In the genomic region with DNA sequence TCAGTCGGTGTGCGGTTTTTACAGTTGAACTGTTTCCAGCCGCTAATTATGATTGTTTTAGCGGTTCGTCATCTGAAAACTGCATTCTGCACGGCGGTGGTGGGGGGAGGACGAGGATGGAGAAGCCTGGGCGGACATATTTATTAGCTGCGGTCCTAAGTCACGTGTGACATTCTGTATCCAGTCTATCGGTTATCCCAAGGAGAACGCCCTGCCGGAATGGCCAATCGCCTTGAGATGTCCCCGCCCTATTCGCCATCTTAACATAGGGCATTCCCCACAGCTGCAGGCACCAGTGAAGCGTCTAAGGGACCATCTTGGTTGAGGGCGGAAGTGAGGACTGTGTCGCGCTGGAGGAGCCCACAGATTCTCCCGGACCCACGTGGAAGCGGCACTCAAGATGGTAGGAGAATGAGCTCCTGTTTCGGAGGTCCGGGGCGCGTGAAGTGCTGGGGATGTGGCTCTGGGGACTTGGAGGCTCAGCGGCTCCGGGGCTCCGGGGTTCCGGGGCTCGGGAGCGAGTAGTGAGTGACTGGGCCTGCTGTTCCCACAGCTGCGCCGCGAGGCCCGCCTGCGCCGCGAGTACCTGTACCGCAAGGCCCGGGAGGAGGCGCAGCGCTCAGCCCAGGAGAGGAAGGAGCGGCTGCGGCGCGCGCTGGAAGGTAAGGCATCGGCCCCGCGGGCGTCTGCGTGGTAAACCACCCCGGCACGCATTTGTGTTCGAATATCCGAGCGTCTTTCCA, we compare ENCODE assay signal across 1 cellular context.
TF ChIP-seq lines count a peak whose summit lies in the region.

A gene with protein sequence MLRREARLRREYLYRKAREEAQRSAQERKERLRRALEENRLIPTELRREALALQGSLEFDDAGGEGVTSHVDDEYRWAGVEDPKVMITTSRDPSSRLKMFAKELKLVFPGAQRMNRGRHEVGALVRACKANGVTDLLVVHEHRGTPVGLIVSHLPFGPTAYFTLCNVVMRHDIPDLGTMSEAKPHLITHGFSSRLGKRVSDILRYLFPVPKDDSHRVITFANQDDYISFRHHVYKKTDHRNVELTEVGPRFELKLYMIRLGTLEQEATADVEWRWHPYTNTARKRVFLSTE (plus strand): TSS at position 365 of the 743 bp plus-strand sequence. CDS start 36 bp downstream, at position 401.

TF ChIP-seq in K562, 482 proteins besides CTCF, POLR2A, EP300 and RAD21 (continued from another document and continues in another):
- TF ChIP-seq ZNF57 (CRISPR knock-in tag; IDR thresholded peaks at IDR 0.05) (peak; percentile 68; the same call in 1 of the 2 replicates), ZC3H4 (CRISPR knock-in tag; IDR thresholded peaks at IDR 0.05; ENCODE audit: borderline replicate concordance) (no peak), NONO (IDR thresholded peaks at IDR 0.05; ENCODE audit: low read depth in 2 of 2, low read length in 1 of 2) (no peak), ARID2 (IDR thresholded peaks at IDR 0.05) (no peak), BHLHE40 (IDR thresholded peaks at IDR 0.05; ENCODE audit: low read length) (peak; percentile 95), CTBP1 (IDR thresholded peaks at IDR 0.05; ENCODE audit: borderline replicate concordance) (peak; percentile 92), ZNF124 (CRISPR knock-in tag; IDR thresholded peaks at IDR 0.05) (no peak), DMBX1 (CRISPR knock-in tag; IDR thresholded peaks at IDR 0.05; ENCODE audit: borderline replicate concordance) (peak; percentile 39; the same call in 1 of the 2 replicates), TAF15 (IDR thresholded peaks at IDR 0.05; ENCODE audit: low read depth, low read length) (no peak), NFIC (IDR thresholded peaks at IDR 0.05) (peak; percentile 38; the same call in 1 of the 2 replicates), ARNT (IDR thresholded peaks at IDR 0.05) (peak in 1 of 2 experiments; percentile 5; a peak in 1 of 4 replicates), NFRKB (IDR thresholded peaks at IDR 0.05; ENCODE audit: low read depth) (0 out of 2 replicates have a peak, but pooled peaks have one; percentile 76), KDM2B (CRISPR knock-in tag; IDR thresholded peaks at IDR 0.05) (no peak), CHD1 (IDR thresholded peaks at IDR 0.05; ENCODE audit: low read length) (no peak), SMARCA4 (IDR thresholded peaks at IDR 0.05) (no peak), HMGN3 (IDR thresholded peaks at IDR 0.05; ENCODE audit: borderline replicate concordance, extremely low read depth, insufficient read length, low read depth, low read length) (peak; percentile 48), MAFK (IDR thresholded peaks at IDR 0.05; ENCODE audit: low read length) (no peak), FOXJ3 (CRISPR knock-in tag; IDR thresholded peaks at IDR 0.05) (no peak), CHD2 (IDR thresholded peaks at IDR 0.05; ENCODE audit: low read depth, low read length) (no peak), NUFIP1 (IDR thresholded peaks at IDR 0.05; ENCODE audit: partially characterized antibody) (no peak), KLF16 (IDR thresholded peaks at IDR 0.05) (no peak), LARP7 (IDR thresholded peaks at IDR 0.05) (no peak), PURB (CRISPR knock-in tag; IDR thresholded peaks at IDR 0.05; ENCODE audit: low read depth) (no peak), TEAD4 (IDR thresholded peaks at IDR 0.05; ENCODE audit: low read length) (0 out of 2 replicates have a peak, but pooled peaks have one; percentile 27), TEAD4 (CRISPR knock-in tag; IDR thresholded peaks at IDR 0.05; ENCODE audit: borderline replicate concordance) (no peak), FOSL1 (tag; conservative IDR thresholded peaks at IDR 0.05) (no peak; the same call in 1 of the 2 replicates), PHB2 (IDR thresholded peaks at IDR 0.05; ENCODE audit: low read depth) (no peak), ZNF212 (CRISPR knock-in tag; IDR thresholded peaks at IDR 0.05) (no peak), ZNF780A (CRISPR knock-in tag; IDR thresholded peaks at IDR 0.05) (no peak), CXXC5 (CRISPR knock-in tag; IDR thresholded peaks at IDR 0.05) (peak; percentile 74; the same call in 1 of the 2 replicates), PHF8 (IDR thresholded peaks at IDR 0.05; ENCODE audit: borderline replicate concordance, low read length) (peak; percentile 80; the same call in 1 of the 2 replicates), HDGF (IDR thresholded peaks at IDR 0.05) (no peak), TAF1 (IDR thresholded peaks at IDR 0.05; ENCODE audit: control insufficient read depth, extremely low read depth, insufficient read depth, low read length, severe bottlenecking) (peak; percentile 55)
- TF ChIP-seq, protein P1, sequence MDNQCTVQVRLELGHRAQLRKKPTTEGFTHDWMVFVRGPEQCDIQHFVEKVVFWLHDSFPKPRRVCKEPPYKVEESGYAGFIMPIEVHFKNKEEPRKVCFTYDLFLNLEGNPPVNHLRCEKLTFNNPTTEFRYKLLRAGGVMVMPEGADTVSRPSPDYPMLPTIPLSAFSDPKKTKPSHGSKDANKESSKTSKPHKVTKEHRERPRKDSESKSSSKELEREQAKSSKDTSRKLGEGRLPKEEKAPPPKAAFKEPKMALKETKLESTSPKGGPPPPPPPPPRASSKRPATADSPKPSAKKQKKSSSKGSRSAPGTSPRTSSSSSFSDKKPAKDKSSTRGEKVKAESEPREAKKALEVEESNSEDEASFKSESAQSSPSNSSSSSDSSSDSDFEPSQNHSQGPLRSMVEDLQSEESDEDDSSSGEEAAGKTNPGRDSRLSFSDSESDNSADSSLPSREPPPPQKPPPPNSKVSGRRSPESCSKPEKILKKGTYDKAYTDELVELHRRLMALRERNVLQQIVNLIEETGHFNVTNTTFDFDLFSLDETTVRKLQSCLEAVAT (IDR thresholded peaks at IDR 0.05), result peak in 1 of 2 experiments; percentile 99; a peak in 2 of 4 replicates
- TF ChIP-seq, protein P2, sequence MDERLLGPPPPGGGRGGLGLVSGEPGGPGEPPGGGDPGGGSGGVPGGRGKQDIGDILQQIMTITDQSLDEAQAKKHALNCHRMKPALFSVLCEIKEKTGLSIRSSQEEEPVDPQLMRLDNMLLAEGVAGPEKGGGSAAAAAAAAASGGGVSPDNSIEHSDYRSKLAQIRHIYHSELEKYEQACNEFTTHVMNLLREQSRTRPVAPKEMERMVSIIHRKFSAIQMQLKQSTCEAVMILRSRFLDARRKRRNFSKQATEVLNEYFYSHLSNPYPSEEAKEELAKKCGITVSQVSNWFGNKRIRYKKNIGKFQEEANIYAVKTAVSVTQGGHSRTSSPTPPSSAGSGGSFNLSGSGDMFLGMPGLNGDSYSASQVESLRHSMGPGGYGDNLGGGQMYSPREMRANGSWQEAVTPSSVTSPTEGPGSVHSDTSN (CRISPR knock-in tag; IDR thresholded peaks at IDR 0.05; ENCODE audit: low read depth), result no peak
- TF ChIP-seq, protein P2 (tag; conservative IDR thresholded peaks at IDR 0.05; ENCODE audit: low read depth), result peak; percentile 61
- TF ChIP-seq, protein P3, sequence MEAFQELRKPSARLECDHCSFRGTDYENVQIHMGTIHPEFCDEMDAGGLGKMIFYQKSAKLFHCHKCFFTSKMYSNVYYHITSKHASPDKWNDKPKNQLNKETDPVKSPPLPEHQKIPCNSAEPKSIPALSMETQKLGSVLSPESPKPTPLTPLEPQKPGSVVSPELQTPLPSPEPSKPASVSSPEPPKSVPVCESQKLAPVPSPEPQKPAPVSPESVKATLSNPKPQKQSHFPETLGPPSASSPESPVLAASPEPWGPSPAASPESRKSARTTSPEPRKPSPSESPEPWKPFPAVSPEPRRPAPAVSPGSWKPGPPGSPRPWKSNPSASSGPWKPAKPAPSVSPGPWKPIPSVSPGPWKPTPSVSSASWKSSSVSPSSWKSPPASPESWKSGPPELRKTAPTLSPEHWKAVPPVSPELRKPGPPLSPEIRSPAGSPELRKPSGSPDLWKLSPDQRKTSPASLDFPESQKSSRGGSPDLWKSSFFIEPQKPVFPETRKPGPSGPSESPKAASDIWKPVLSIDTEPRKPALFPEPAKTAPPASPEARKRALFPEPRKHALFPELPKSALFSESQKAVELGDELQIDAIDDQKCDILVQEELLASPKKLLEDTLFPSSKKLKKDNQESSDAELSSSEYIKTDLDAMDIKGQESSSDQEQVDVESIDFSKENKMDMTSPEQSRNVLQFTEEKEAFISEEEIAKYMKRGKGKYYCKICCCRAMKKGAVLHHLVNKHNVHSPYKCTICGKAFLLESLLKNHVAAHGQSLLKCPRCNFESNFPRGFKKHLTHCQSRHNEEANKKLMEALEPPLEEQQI (IDR thresholded peaks at IDR 0.05), result no peak
- TF ChIP-seq, protein P4, sequence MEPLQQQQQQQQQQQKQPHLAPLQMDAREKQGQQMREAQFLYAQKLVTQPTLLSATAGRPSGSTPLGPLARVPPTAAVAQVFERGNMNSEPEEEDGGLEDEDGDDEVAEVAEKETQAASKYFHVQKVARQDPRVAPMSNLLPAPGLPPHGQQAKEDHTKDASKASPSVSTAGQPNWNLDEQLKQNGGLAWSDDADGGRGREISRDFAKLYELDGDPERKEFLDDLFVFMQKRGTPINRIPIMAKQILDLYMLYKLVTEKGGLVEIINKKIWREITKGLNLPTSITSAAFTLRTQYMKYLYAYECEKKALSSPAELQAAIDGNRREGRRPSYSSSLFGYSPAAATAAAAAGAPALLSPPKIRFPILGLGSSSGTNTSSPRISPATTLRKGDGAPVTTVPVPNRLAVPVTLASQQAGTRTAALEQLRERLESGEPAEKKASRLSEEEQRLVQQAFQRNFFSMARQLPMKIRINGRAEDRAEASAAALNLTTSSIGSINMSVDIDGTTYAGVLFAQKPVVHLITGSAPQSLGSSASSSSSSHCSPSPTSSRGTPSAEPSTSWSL (CRISPR knock-in tag; IDR thresholded peaks at IDR 0.05; ENCODE audit: borderline replicate concordance), result 0 out of 2 replicates have a peak, but pooled peaks have one; percentile 75
- TF ChIP-seq, protein P5, sequence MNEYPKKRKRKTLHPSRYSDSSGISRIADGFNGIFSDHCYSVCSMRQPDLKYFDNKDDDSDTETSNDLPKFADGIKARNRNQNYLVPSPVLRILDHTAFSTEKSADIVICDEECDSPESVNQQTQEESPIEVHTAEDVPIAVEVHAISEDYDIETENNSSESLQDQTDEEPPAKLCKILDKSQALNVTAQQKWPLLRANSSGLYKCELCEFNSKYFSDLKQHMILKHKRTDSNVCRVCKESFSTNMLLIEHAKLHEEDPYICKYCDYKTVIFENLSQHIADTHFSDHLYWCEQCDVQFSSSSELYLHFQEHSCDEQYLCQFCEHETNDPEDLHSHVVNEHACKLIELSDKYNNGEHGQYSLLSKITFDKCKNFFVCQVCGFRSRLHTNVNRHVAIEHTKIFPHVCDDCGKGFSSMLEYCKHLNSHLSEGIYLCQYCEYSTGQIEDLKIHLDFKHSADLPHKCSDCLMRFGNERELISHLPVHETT (CRISPR knock-in tag; conservative IDR thresholded peaks at IDR 0.05 in 1 of 2, IDR thresholded peaks at IDR 0.05 in 1 of 2), result peak in 1 of 2 experiments; percentile 77; a peak in 1 of 4 replicates
- TF ChIP-seq, protein P6, sequence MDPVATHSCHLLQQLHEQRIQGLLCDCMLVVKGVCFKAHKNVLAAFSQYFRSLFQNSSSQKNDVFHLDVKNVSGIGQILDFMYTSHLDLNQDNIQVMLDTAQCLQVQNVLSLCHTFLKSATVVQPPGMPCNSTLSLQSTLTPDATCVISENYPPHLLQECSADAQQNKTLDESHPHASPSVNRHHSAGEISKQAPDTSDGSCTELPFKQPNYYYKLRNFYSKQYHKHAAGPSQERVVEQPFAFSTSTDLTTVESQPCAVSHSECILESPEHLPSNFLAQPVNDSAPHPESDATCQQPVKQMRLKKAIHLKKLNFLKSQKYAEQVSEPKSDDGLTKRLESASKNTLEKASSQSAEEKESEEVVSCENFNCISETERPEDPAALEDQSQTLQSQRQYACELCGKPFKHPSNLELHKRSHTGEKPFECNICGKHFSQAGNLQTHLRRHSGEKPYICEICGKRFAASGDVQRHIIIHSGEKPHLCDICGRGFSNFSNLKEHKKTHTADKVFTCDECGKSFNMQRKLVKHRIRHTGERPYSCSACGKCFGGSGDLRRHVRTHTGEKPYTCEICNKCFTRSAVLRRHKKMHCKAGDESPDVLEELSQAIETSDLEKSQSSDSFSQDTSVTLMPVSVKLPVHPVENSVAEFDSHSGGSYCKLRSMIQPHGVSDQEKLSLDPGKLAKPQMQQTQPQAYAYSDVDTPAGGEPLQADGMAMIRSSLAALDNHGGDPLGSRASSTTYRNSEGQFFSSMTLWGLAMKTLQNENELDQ (CRISPR knock-in tag; IDR thresholded peaks at IDR 0.05; ENCODE audit: borderline replicate concordance), result peak; percentile 68; the same call in 1 of the 2 replicates
- TF ChIP-seq, protein P7, sequence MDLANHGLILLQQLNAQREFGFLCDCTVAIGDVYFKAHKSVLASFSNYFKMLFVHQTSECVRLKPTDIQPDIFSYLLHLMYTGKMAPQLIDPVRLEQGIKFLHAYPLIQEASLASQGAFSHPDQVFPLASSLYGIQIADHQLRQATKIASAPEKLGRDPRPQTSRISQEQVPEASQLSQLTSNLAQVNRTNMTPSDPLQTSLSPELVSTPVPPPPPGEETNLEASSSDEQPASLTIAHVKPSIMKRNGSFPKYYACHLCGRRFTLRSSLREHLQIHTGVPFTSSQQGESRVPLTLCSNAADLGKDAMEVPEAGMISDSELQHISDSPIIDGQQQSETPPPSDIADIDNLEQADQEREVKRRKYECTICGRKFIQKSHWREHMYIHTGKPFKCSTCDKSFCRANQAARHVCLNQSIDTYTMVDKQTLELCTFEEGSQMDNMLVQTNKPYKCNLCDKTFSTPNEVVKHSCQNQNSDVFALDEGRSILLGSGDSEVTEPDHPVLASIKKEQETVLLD (IDR thresholded peaks at IDR 0.05), result 0 out of 2 replicates have a peak, but pooled peaks have one; percentile 41
- TF ChIP-seq, protein P8, sequence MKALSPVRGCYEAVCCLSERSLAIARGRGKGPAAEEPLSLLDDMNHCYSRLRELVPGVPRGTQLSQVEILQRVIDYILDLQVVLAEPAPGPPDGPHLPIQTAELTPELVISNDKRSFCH (CRISPR knock-in tag; IDR thresholded peaks at IDR 0.05), result no peak
- TF ChIP-seq, protein P8 (tag; IDR thresholded peaks at IDR 0.05), result peak; percentile 75
